Comparison of ENCODE assay signal across 21 cellular contexts in genomic region chr19:279231-279630, GRCh38. TPM values are rescaled to one million over a fixed set of nuclear protein-coding genes. Genes with fewer than 3 reads are reported as not detected.
DNase-seq lines count a peak whose midpoint lies in the region; TF ChIP-seq lines count a peak whose summit lies in the region.
"Had no signal": no experiment of that assay in that cellular context is flagged by ENCODE, and none has a peak within 500 bp of the region (broad histone marks: within the 10 kb centered on the region; RNA-seq: fewer than 3 reads in every experiment).

No MANE protein-coding gene starts in this region.

- H2AFZ ChIP-seq in osteoblast (ENCODE audit: low read length) (no peak overlapping the region), mesenchymal stem cell (ENCODE audit: low read depth, low read length) (no peak overlapping the region)
- H2AFZ ChIP-seq: GM23248 had no signal

- peaks cover 10% of the 10 kb centered on the region for H3K4me1 ChIP-seq in BLaER1
- no peaks in the 10 kb centered on the region for H3K4me1 ChIP-seq in osteoblast (ENCODE audit: insufficient read depth, low read length)
- peaks cover 1% of the 10 kb centered on the region for H3K4me1 ChIP-seq in mesenchymal stem cell (ENCODE audit: control insufficient read depth, insufficient read depth, low read depth, low read length)

- WGBS in mesenchymal stem cell: 90% methylated on average over 8 of the region's 8 CpGs

- H3K27ac ChIP-seq in BLaER1 (no peak overlapping the region), osteoblast (ENCODE audit: low read depth, low read length) (no peak overlapping the region), mesenchymal stem cell (ENCODE audit: low read length, poor library complexity, severe bottlenecking) (no peak overlapping the region)
- H3K27ac ChIP-seq: 22Rv1; BLaER1 treated with 17β-estradiol and CSF1 and Interleukin-3, amounts not matched to agents 10 nM and 100 nM; GM23248 had no signal

- no peak overlapping the region for H3K14ac ChIP-seq in mesenchymal stem cell (ENCODE audit: low read length in 2 of 2)

- H3K79me2 ChIP-seq in osteoblast (ENCODE audit: insufficient read depth, low read length): no peaks in the 10 kb centered on the region

- H3K4me1 Mint-ChIP-seq in glutamatergic neuron (ENCODE audit: low read depth, unreplicated experiment): peaks cover 5% of the 10 kb centered on the region
- H3K4me1 Mint-ChIP-seq: B cell; CD14-positive monocyte; CD8-positive, alpha-beta memory T cell had no signal

- H3K79me1 ChIP-seq in mesenchymal stem cell (replicated peaks; ENCODE audit: low read length, poor library complexity, severe bottlenecking): no peaks in the 10 kb centered on the region

- H3K4me2 ChIP-seq in BLaER1: peak overlapping the region; percentile 34; the same call in 1 of the 2 replicates
- H3K4me2 ChIP-seq in osteoblast (ENCODE audit: insufficient read depth, low read length): no peak overlapping the region
- H3K4me2 ChIP-seq in mesenchymal stem cell (ENCODE audit: low read length, poor library complexity, severe bottlenecking): no peak overlapping the region

- no peak overlapping the region for H3K23ac ChIP-seq in mesenchymal stem cell (ENCODE audit: low read length in 2 of 2)

- no peaks in the 10 kb centered on the region for H3K27me3 ChIP-seq in BLaER1
- H3K27me3 ChIP-seq in osteoblast (ENCODE audit: insufficient read depth, low read length): peaks cover 6% of the 10 kb centered on the region
- peaks cover 4 to 37% of the 10 kb centered on the region in 2 experiments for H3K27me3 ChIP-seq in mesenchymal stem cell (ENCODE audit: control insufficient read depth in 1 of 2, insufficient read depth in 1 of 2, low read length in 2 of 2)
- H3K27me3 ChIP-seq: BLaER1 treated with 17β-estradiol and CSF1 and Interleukin-3, amounts not matched to agents 10 nM and 100 nM had no signal

- DNase-seq in glutamatergic neuron (no peak), osteoblast (ENCODE audit: insufficient read length, low spot score, missing footprints) (peak; percentile 43), superior temporal gyrus (ENCODE audit: extremely low spot score) (peak; percentile 51), mesenchymal stem cell (no peak)
- DNase-seq in stimulated activated CD4-positive, alpha-beta T cell treated with anti-CD3 and anti-CD28 coated beads, Interleukin-4, amount 100 ng/mL, for 4 hours: no peak
- no peak for DNase-seq in activated CD4-positive, alpha-beta T cell treated with anti-CD3 and anti-CD28 coated beads for 1 hour
- no peak for DNase-seq in activated T-cell treated with anti-CD3 and anti-CD28 coated beads, Interleukin-2, amount 50 U/mL, for 1 hour
- DNase-seq: CD4-positive, alpha-beta T cell; CD8-positive, alpha-beta memory T cell; DMS 273 treated with DMSO at 0.1 percent for 48 hours; DMS79; EL; GDM1; GM23248; H9 had no signal

- no peaks in the 10 kb centered on the region for H3K36me3 Mint-ChIP-seq in glutamatergic neuron (ENCODE audit: unreplicated experiment)
- H3K36me3 Mint-ChIP-seq: CD14-positive monocyte; CD8-positive, alpha-beta memory T cell had no signal

- no peak overlapping the region for H2AK5ac ChIP-seq in mesenchymal stem cell (ENCODE audit: low read length, severe bottlenecking)

- no peak overlapping the region for H3K27ac Mint-ChIP-seq in glutamatergic neuron (ENCODE audit: unreplicated experiment)
- H3K27ac Mint-ChIP-seq: B cell; CD14-positive monocyte; CD4-positive, alpha-beta T cell; CD8-positive, alpha-beta memory T cell; H9 had no signal

- H3K4ac ChIP-seq in mesenchymal stem cell (ENCODE audit: low read depth in 1 of 2, low read length in 2 of 2): no peak overlapping the region

- H3K9ac ChIP-seq in BLaER1 (no peak overlapping the region), mesenchymal stem cell (ENCODE audit: low read length) (no peak overlapping the region)
- H3K9ac ChIP-seq: BLaER1 treated with 17β-estradiol and CSF1 and Interleukin-3, amounts not matched to agents 10 nM and 100 nM; GM23248 had no signal

- H3K9me3 Mint-ChIP-seq in glutamatergic neuron (ENCODE audit: unreplicated experiment): no peaks in the 10 kb centered on the region
- H3K9me3 Mint-ChIP-seq: CD4-positive, alpha-beta T cell had no signal

- H3K18ac ChIP-seq in mesenchymal stem cell (ENCODE audit: low read depth in 1 of 2, low read length in 2 of 2): no peak overlapping the region

- H4K91ac ChIP-seq in mesenchymal stem cell (ENCODE audit: low read length): no peak overlapping the region

- H4K20me1 ChIP-seq in BLaER1 (no peaks in the 10 kb centered on the region), osteoblast (ENCODE audit: insufficient read depth, low read length) (no peaks in the 10 kb centered on the region)
- H4K20me1 ChIP-seq: BLaER1 treated with 17β-estradiol and CSF1 and Interleukin-3, amounts not matched to agents 10 nM and 100 nM had no signal

- no peak overlapping the region for H2BK120ac ChIP-seq in mesenchymal stem cell (ENCODE audit: low read depth, low read length)

- H3K36me3 ChIP-seq in BLaER1: no peaks in the 10 kb centered on the region
- H3K36me3 ChIP-seq in osteoblast (ENCODE audit: insufficient read depth, low read length): no peaks in the 10 kb centered on the region
- peaks cover 0 to 15% of the 10 kb centered on the region in 2 experiments for H3K36me3 ChIP-seq in mesenchymal stem cell (ENCODE audit: control insufficient read depth in 1 of 2, insufficient read depth in 2 of 2, low read depth in 1 of 2, low read length in 2 of 2)
- H3K36me3 ChIP-seq: BLaER1 treated with 17β-estradiol and CSF1 and Interleukin-3, amounts not matched to agents 10 nM and 100 nM had no signal

- no peak overlapping the region for H2BK5ac ChIP-seq in mesenchymal stem cell (ENCODE audit: low read depth, low read length, poor library complexity, severe bottlenecking)

- no peak overlapping the region for H2BK15ac ChIP-seq in mesenchymal stem cell (ENCODE audit: low read depth, poor library complexity, severe bottlenecking)

- H3K4me3 ChIP-seq in BLaER1 (no peak overlapping the region), osteoblast (ENCODE audit: insufficient read depth, low read length) (no peak overlapping the region), mesenchymal stem cell (ENCODE audit: insufficient read depth in 1 of 2, low read depth in 1 of 2, low read length in 2 of 2) (no peak overlapping the region)
- H3K4me3 ChIP-seq: BLaER1 treated with 17β-estradiol and CSF1 and Interleukin-3, amounts not matched to agents 10 nM and 100 nM; GM12878; GM23248 had no signal

- H4K8ac ChIP-seq in mesenchymal stem cell (ENCODE audit: low read length): no peak overlapping the region

- peaks cover 2% of the 10 kb centered on the region for H3K27me3 Mint-ChIP-seq in glutamatergic neuron (ENCODE audit: unreplicated experiment)

- no peak overlapping the region for H2BK12ac ChIP-seq in mesenchymal stem cell (ENCODE audit: low read length in 2 of 2)

- H3K4me3 Mint-ChIP-seq in glutamatergic neuron (ENCODE audit: unreplicated experiment): peak overlapping the region; percentile 3
- H3K4me3 Mint-ChIP-seq: B cell; CD14-positive monocyte; CD4-positive, alpha-beta T cell; CD8-positive, alpha-beta memory T cell had no signal

- H3K9me3 ChIP-seq in BLaER1 (no peaks in the 10 kb centered on the region), osteoblast (ENCODE audit: low read depth, low read length) (no peaks in the 10 kb centered on the region), mesenchymal stem cell (ENCODE audit: control insufficient read depth, low read length) (no peaks in the 10 kb centered on the region)
- H3K9me3 ChIP-seq: BLaER1 treated with 17β-estradiol and CSF1 and Interleukin-3, amounts not matched to agents 10 nM and 100 nM had no signal

- TF ChIP-seq CTCF in glutamatergic neuron (IDR thresholded peaks at IDR 0.05; ENCODE audit: partially characterized antibody, unreplicated experiment): no peak
- TF ChIP-seq CTCF in osteoblast (IDR thresholded peaks at IDR 0.05; ENCODE audit: extremely low read depth, low read depth, low read length): no peak

RNA-seq across cellular contexts. Expression of gene PLPP2, which starts 12.0 kb away (rescaled TPM):
- total RNA-seq in glutamatergic neuron (ENCODE audit: unreplicated experiment): 0.64 TPM
- total RNA-seq in osteoblast: 1.1 and 1.5 TPM in 2 replicates
- 4.8 TPM for polyA plus RNA-seq in mesenchymal stem cell (2013, experiment 1 of 2)
- polyA plus RNA-seq in mesenchymal stem cell (2013, experiment 2 of 2): 5.1 TPM
- total RNA-seq: CD8-positive, alpha-beta memory T cell had no signal
- polyA plus RNA-seq: CD14-positive monocyte had no signal

Comparison
In these comparisons a context has a peak if more than half of its experiments do, and no peak if none do; other contexts are left out.
1. DNase-seq: peak in osteoblast (single experiment) and superior temporal gyrus (single experiment); none in glutamatergic neuron (single experiment), stimulated activated CD4-positive, alpha-beta T cell treated with anti-CD3 and anti-CD28 coated beads, Interleukin-4, amount 100 ng/mL, for 4 hours (0 of 2), mesenchymal stem cell (single experiment), activated CD4-positive, alpha-beta T cell treated with anti-CD3 and anti-CD28 coated beads for 1 hour (single experiment) and activated T-cell treated with anti-CD3 and anti-CD28 coated beads, Interleukin-2, amount 50 U/mL, for 1 hour (single experiment).